Comparison of ENCODE assay signal across 1 cellular context in the genomic region with DNA sequence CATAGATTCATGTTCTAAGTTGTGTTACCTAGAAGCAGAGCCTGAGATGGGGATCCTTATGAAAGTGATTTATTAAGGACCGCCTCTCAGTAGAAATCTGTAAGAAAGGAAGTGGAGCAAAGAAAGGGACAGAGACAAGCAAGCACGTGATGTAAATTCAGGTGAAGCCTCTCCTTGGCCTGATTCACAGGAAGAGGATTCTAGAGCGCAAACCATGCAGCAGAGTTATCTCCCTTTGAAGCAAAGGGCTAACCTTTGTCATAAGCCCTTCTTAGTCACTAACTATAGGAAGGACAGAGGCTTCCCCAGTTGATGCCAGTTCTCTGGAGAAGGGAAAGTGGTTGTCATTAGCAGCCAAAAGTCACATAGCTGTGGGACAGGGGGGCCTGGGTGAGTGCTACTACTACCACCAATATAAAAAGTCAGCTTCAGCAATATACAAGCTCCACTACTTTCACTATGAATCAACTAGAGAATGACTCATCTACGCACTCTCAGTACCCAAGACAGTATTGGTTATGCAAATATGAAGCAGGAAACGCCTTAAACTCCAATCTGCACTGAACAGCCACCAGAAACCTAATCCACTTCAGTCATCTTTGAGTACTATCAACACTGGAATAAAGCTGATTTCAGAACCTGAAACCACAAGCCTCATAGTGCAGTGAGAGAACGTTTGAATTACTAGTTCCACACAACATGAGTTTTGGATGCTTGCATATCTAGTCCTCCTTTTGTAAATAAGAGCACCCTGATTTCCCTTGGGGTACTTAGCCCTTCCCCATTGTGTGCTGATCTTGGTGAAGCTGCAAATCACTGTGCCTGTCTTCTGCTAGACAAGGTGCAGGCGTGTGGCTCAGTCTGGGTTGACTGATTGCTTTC.
TF ChIP-seq lines count a peak whose summit lies in the region.

No MANE protein-coding gene starts in this region.

TF ChIP-seq in HEK293, 187 proteins besides CTCF, POLR2A, EP300 and RAD21 (continued from another document and continues in another):
- TF ChIP-seq, protein P1, sequence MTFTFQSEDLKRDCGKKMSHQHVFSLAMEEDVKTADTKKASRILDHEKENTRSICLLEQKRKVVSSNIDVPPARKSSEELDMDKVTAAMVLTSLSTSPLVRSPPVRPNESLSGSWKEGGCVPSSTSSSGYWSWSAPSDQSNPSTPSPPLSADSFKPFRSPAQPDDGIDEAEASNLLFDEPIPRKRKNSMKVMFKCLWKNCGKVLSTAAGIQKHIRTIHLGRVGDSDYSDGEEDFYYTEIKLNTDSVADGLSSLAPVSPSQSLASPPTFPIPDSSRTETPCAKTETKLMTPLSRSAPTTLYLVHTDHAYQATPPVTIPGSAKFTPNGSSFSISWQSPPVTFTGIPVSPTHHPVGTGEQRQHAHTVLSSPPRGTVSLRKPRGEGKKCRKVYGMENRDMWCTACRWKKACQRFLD (tag by site-specific recombination; IDR thresholded peaks at IDR 0.05) = no peak
- TF ChIP-seq ZNF549 (tag by site-specific recombination; IDR thresholded peaks at IDR 0.05) (no peak), ZNF501 (tag by site-specific recombination; IDR thresholded peaks at IDR 0.05) (no peak), ZNF629 (tag by site-specific recombination; IDR thresholded peaks at IDR 0.05) (peak; percentile 58), ZNF324 (tag by site-specific recombination; IDR thresholded peaks at IDR 0.05) (0 out of 2 replicates have a peak, but pooled peaks have one; percentile 47), GLI4 (tag by site-specific recombination; IDR thresholded peaks at IDR 0.05) (no peak), ZNF133 (tag by site-specific recombination; IDR thresholded peaks at IDR 0.05) (no peak), KLF9 (tag by site-specific recombination; IDR thresholded peaks at IDR 0.05; ENCODE audit: low read depth) (no peak), ZNF10 (tag by site-specific recombination; IDR thresholded peaks at IDR 0.05) (no peak), ZNF138 (tag by site-specific recombination; IDR thresholded peaks at IDR 0.05; ENCODE audit: borderline replicate concordance) (no peak), ZBTB21 (tag by site-specific recombination; IDR thresholded peaks at IDR 0.05) (no peak), ZNF24 (tag by site-specific recombination; IDR thresholded peaks at IDR 0.05) (peak; percentile 70; the same call in 1 of the 2 replicates), HOXC10 (CRISPR knock-in tag; IDR thresholded peaks at IDR 0.05) (no peak), YY2 (tag by site-specific recombination; IDR thresholded peaks at IDR 0.05) (no peak), ZNF121 (tag by site-specific recombination; IDR thresholded peaks at IDR 0.05) (no peak), GFI1B (tag by site-specific recombination; IDR thresholded peaks at IDR 0.05) (peak; percentile 54; the same call in 1 of the 2 replicates), TCF7L2 (IDR thresholded peaks at IDR 0.05; ENCODE audit: borderline replicate concordance, low read depth, low read length) (no peak), ZNF341 (tag by site-specific recombination; IDR thresholded peaks at IDR 0.05; ENCODE audit: low read depth) (no peak), SP2 (tag by site-specific recombination; IDR thresholded peaks at IDR 0.05) (no peak), ZNF707 (tag by site-specific recombination; IDR thresholded peaks at IDR 0.05) (no peak), ZNF558 (tag by site-specific recombination; IDR thresholded peaks at IDR 0.05) (peak; percentile 68; the same call in 1 of the 2 replicates), ZNF302 (tag by site-specific recombination; IDR thresholded peaks at IDR 0.05; ENCODE audit: low read depth) (no peak), ZNF747 (tag by site-specific recombination; IDR thresholded peaks at IDR 0.05) (no peak), ZNF48 (tag by site-specific recombination; IDR thresholded peaks at IDR 0.05) (no peak), ZSCAN30 (tag by site-specific recombination; IDR thresholded peaks at IDR 0.05) (no peak), ZBTB48 (tag by site-specific recombination; IDR thresholded peaks at IDR 0.05) (no peak), ZNF791 (tag by site-specific recombination; IDR thresholded peaks at IDR 0.05) (no peak), TRIM28 (IDR thresholded peaks at IDR 0.05; ENCODE audit: borderline replicate concordance, low read length) (0 out of 2 replicates have a peak, but pooled peaks have one; percentile 38), ZNF112 (tag by site-specific recombination; IDR thresholded peaks at IDR 0.05) (no peak), OVOL3 (tag by site-specific recombination; IDR thresholded peaks at IDR 0.05) (no peak), ZNF768 (tag by site-specific recombination; IDR thresholded peaks at IDR 0.05) (no peak), ZNF510 (tag by site-specific recombination; IDR thresholded peaks at IDR 0.05; ENCODE audit: insufficient replicate concordance) (no peak)
- TF ChIP-seq, protein P2, sequence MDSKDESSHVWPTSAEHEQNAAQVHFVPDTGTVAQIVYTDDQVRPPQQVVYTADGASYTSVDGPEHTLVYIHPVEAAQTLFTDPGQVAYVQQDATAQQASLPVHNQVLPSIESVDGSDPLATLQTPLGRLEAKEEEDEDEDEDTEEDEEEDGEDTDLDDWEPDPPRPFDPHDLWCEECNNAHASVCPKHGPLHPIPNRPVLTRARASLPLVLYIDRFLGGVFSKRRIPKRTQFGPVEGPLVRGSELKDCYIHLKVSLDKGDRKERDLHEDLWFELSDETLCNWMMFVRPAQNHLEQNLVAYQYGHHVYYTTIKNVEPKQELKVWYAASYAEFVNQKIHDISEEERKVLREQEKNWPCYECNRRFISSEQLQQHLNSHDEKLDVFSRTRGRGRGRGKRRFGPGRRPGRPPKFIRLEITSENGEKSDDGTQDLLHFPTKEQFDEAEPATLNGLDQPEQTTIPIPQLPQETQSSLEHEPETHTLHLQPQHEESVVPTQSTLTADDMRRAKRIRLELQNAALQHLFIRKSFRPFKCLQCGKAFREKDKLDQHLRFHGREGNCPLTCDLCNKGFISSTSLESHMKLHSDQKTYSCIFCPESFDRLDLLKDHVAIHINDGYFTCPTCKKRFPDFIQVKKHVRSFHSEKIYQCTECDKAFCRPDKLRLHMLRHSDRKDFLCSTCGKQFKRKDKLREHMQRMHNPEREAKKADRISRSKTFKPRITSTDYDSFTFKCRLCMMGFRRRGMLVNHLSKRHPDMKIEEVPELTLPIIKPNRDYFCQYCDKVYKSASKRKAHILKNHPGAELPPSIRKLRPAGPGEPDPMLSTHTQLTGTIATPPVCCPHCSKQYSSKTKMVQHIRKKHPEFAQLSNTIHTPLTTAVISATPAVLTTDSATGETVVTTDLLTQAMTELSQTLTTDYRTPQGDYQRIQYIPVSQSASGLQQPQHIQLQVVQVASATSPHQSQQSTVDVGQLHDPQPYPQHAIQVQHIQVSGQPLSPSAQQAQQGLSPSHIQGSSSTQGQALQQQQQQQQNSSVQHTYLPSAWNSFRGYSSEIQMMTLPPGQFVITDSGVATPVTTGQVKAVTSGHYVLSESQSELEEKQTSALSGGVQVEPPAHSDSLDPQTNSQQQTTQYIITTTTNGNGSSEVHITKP (tag by site-specific recombination; IDR thresholded peaks at IDR 0.05) = 0 out of 2 replicates have a peak, but pooled peaks have one; percentile 18
- TF ChIP-seq, protein P3, sequence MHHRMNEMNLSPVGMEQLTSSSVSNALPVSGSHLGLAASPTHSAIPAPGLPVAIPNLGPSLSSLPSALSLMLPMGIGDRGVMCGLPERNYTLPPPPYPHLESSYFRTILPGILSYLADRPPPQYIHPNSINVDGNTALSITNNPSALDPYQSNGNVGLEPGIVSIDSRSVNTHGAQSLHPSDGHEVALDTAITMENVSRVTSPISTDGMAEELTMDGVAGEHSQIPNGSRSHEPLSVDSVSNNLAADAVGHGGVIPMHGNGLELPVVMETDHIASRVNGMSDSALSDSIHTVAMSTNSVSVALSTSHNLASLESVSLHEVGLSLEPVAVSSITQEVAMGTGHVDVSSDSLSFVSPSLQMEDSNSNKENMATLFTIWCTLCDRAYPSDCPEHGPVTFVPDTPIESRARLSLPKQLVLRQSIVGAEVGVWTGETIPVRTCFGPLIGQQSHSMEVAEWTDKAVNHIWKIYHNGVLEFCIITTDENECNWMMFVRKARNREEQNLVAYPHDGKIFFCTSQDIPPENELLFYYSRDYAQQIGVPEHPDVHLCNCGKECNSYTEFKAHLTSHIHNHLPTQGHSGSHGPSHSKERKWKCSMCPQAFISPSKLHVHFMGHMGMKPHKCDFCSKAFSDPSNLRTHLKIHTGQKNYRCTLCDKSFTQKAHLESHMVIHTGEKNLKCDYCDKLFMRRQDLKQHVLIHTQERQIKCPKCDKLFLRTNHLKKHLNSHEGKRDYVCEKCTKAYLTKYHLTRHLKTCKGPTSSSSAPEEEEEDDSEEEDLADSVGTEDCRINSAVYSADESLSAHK (tag by site-specific recombination; IDR thresholded peaks at IDR 0.05) = no peak
- TF ChIP-seq, protein P4, sequence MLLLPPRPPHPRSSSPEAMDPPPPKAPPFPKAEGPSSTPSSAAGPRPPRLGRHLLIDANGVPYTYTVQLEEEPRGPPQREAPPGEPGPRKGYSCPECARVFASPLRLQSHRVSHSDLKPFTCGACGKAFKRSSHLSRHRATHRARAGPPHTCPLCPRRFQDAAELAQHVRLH (tag by site-specific recombination; IDR thresholded peaks at IDR 0.05) = no peak
- TF ChIP-seq, protein P5, sequence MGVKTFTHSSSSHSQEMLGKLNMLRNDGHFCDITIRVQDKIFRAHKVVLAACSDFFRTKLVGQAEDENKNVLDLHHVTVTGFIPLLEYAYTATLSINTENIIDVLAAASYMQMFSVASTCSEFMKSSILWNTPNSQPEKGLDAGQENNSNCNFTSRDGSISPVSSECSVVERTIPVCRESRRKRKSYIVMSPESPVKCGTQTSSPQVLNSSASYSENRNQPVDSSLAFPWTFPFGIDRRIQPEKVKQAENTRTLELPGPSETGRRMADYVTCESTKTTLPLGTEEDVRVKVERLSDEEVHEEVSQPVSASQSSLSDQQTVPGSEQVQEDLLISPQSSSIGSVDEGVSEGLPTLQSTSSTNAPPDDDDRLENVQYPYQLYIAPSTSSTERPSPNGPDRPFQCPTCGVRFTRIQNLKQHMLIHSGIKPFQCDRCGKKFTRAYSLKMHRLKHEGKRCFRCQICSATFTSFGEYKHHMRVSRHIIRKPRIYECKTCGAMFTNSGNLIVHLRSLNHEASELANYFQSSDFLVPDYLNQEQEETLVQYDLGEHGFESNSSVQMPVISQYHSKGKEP (tag by site-specific recombination; IDR thresholded peaks at IDR 0.05) = 0 out of 2 replicates have a peak, but pooled peaks have one; percentile 37
- TF ChIP-seq, protein P6, sequence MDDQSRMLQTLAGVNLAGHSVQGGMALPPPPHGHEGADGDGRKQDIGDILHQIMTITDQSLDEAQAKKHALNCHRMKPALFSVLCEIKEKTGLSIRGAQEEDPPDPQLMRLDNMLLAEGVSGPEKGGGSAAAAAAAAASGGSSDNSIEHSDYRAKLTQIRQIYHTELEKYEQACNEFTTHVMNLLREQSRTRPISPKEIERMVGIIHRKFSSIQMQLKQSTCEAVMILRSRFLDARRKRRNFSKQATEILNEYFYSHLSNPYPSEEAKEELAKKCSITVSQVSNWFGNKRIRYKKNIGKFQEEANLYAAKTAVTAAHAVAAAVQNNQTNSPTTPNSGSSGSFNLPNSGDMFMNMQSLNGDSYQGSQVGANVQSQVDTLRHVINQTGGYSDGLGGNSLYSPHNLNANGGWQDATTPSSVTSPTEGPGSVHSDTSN (CRISPR knock-in tag; IDR thresholded peaks at IDR 0.05) = no peak
- TF ChIP-seq, protein P7, sequence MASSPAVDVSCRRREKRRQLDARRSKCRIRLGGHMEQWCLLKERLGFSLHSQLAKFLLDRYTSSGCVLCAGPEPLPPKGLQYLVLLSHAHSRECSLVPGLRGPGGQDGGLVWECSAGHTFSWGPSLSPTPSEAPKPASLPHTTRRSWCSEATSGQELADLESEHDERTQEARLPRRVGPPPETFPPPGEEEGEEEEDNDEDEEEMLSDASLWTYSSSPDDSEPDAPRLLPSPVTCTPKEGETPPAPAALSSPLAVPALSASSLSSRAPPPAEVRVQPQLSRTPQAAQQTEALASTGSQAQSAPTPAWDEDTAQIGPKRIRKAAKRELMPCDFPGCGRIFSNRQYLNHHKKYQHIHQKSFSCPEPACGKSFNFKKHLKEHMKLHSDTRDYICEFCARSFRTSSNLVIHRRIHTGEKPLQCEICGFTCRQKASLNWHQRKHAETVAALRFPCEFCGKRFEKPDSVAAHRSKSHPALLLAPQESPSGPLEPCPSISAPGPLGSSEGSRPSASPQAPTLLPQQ (tag by site-specific recombination; IDR thresholded peaks at IDR 0.05) = no peak
- TF ChIP-seq, protein P8, sequence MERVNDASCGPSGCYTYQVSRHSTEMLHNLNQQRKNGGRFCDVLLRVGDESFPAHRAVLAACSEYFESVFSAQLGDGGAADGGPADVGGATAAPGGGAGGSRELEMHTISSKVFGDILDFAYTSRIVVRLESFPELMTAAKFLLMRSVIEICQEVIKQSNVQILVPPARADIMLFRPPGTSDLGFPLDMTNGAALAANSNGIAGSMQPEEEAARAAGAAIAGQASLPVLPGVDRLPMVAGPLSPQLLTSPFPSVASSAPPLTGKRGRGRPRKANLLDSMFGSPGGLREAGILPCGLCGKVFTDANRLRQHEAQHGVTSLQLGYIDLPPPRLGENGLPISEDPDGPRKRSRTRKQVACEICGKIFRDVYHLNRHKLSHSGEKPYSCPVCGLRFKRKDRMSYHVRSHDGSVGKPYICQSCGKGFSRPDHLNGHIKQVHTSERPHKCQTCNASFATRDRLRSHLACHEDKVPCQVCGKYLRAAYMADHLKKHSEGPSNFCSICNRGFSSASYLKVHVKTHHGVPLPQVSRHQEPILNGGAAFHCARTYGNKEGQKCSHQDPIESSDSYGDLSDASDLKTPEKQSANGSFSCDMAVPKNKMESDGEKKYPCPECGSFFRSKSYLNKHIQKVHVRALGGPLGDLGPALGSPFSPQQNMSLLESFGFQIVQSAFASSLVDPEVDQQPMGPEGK (tag by site-specific recombination; IDR thresholded peaks at IDR 0.05) = no peak
- TF ChIP-seq, protein P9, sequence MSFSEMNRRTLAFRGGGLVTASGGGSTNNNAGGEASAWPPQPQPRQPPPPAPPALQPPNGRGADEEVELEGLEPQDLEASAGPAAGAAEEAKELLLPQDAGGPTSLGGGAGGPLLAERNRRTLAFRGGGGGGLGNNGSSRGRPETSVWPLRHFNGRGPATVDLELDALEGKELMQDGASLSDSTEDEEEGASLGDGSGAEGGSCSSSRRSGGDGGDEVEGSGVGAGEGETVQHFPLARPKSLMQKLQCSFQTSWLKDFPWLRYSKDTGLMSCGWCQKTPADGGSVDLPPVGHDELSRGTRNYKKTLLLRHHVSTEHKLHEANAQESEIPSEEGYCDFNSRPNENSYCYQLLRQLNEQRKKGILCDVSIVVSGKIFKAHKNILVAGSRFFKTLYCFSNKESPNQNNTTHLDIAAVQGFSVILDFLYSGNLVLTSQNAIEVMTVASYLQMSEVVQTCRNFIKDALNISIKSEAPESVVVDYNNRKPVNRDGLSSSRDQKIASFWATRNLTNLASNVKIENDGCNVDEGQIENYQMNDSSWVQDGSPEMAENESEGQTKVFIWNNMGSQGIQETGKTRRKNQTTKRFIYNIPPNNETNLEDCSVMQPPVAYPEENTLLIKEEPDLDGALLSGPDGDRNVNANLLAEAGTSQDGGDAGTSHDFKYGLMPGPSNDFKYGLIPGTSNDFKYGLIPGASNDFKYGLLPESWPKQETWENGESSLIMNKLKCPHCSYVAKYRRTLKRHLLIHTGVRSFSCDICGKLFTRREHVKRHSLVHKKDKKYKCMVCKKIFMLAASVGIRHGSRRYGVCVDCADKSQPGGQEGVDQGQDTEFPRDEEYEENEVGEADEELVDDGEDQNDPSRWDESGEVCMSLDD (tag by site-specific recombination; IDR thresholded peaks at IDR 0.05) = no peak
